Comparison of ENCODE assay signal across 1 cellular context in genomic region chr14:64540208-64541202, GRCh38.
TF ChIP-seq lines count a peak whose summit lies in the region.

TSS of gene HSPA2 (plus strand) at chr14:64540741. CDS start at chr14:64540850, 109 bp downstream.

TF ChIP-seq in HepG2, 621 proteins besides CTCF, POLR2A, EP300 and RAD21 (continued from another document):
- TF ChIP-seq, protein P1, sequence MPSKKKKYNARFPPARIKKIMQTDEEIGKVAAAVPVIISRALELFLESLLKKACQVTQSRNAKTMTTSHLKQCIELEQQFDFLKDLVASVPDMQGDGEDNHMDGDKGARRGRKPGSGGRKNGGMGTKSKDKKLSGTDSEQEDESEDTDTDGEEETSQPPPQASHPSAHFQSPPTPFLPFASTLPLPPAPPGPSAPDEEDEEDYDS (CRISPR knock-in tag; IDR thresholded peaks at IDR 0.05) = peak; percentile 57; the same call in 1 of the 2 replicates
- TF ChIP-seq ZFP91 (CRISPR knock-in tag; IDR thresholded peaks at IDR 0.05; ENCODE audit: borderline replicate concordance) = peak; percentile 59; the same call in 1 of the 2 replicates
- peak; percentile 61 for TF ChIP-seq YEATS2 (CRISPR knock-in tag; IDR thresholded peaks at IDR 0.05; ENCODE audit: borderline replicate concordance)
- TF ChIP-seq ZFY (CRISPR knock-in tag; IDR thresholded peaks at IDR 0.05) = peak; percentile 31; the same call in 1 of the 2 replicates
- TF ChIP-seq SPEN (CRISPR knock-in tag; IDR thresholded peaks at IDR 0.05; ENCODE audit: low read depth) = peak; percentile 82
- TF ChIP-seq, protein P2, sequence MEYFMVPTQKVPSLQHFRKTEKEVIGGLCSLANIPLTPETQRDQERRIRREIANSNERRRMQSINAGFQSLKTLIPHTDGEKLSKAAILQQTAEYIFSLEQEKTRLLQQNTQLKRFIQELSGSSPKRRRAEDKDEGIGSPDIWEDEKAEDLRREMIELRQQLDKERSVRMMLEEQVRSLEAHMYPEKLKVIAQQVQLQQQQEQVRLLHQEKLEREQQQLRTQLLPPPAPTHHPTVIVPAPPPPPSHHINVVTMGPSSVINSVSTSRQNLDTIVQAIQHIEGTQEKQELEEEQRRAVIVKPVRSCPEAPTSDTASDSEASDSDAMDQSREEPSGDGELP (IDR thresholded peaks at IDR 0.05; ENCODE audit: borderline replicate concordance, low read depth) = peak; percentile 47; the same call in 1 of the 2 replicates
- TF ChIP-seq ZNF543 (CRISPR knock-in tag; IDR thresholded peaks at IDR 0.05) = 0 out of 2 replicates have a peak, but pooled peaks have one; percentile 33
- TF ChIP-seq NR2F1 (CRISPR knock-in tag; IDR thresholded peaks at IDR 0.05) = no peak
- TF ChIP-seq HOMEZ (CRISPR knock-in tag; IDR thresholded peaks at IDR 0.05; ENCODE audit: low read depth) = peak; percentile 83
- 0 out of 2 replicates have a peak, but pooled peaks have one; percentile 53 for TF ChIP-seq ZMAT3 (CRISPR knock-in tag; conservative IDR thresholded peaks at IDR 0.05)
- peak; percentile 35; the same call in 1 of the 2 replicates for TF ChIP-seq SIX4 (CRISPR knock-in tag; IDR thresholded peaks at IDR 0.05)
- TF ChIP-seq, protein P3, sequence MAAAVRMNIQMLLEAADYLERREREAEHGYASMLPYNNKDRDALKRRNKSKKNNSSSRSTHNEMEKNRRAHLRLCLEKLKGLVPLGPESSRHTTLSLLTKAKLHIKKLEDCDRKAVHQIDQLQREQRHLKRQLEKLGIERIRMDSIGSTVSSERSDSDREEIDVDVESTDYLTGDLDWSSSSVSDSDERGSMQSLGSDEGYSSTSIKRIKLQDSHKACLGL (CRISPR knock-in tag; IDR thresholded peaks at IDR 0.05) = no peak
- TF ChIP-seq ATAD3A (CRISPR knock-in tag; IDR thresholded peaks at IDR 0.05) = no peak
- TF ChIP-seq TAF15 (IDR thresholded peaks at IDR 0.05; ENCODE audit: low read depth, low read length, poor library complexity, severe bottlenecking) = peak; percentile 40
- no peak for TF ChIP-seq RCOR2 (CRISPR knock-in tag; IDR thresholded peaks at IDR 0.05)
- no peak for TF ChIP-seq CEBPB (IDR thresholded peaks at IDR 0.05; ENCODE audit: borderline replicate concordance, low read depth, low read length)
- TF ChIP-seq USF2 (IDR thresholded peaks at IDR 0.05; ENCODE audit: low read depth, low read length) = no peak
- TF ChIP-seq USF2 (CRISPR knock-in tag; IDR thresholded peaks at IDR 0.05; ENCODE audit: borderline replicate concordance) = 0 out of 2 replicates have a peak, but pooled peaks have one; percentile 32
- peak; percentile 74 for TF ChIP-seq CREM (IDR thresholded peaks at IDR 0.05)
- no peak for TF ChIP-seq CREM (CRISPR knock-in tag; IDR thresholded peaks at IDR 0.05)
- TF ChIP-seq SIN3A (IDR thresholded peaks at IDR 0.05; ENCODE audit: borderline replicate concordance, low read depth, low read length) = no peak
- 0 out of 2 replicates have a peak, but pooled peaks have one; percentile 19 for TF ChIP-seq ZNF709 (CRISPR knock-in tag; IDR thresholded peaks at IDR 0.05)
- peak; percentile 32; the same call in 1 of the 2 replicates for TF ChIP-seq DNMT1 (CRISPR knock-in tag; IDR thresholded peaks at IDR 0.05)
- 0 out of 2 replicates have a peak, but pooled peaks have one; percentile 45 for TF ChIP-seq ZNF101 (CRISPR knock-in tag; IDR thresholded peaks at IDR 0.05; ENCODE audit: borderline replicate concordance, low read depth)
- TF ChIP-seq SP2 (CRISPR knock-in tag; IDR thresholded peaks at IDR 0.05) = peak; percentile 97
